8 cellular contexts compared by ENCODE assay signal in the genomic region with DNA sequence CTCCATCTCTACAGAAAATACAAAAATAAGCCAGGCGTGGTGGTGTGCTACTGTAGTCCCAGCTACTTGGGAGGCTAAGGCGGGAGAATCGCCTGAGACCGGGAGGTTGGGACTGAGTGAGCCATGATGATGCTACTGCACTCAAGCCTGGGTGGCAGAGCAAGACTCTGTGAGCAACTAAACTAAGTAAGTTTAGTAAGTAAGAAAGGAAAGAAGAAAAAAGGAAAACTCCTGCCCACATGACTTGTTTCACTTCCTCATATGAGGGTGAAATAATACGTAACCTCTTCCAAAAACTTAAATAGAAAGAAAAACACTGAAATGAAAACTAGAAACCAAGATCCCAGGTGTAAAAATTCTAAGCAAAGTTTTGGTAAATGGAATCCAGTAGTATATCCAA.
DNase-seq lines count a peak whose midpoint lies in the region; ATAC-seq and FAIRE-seq lines count a peak whose summit lies in the region.

No MANE protein-coding gene starts in this region.

- no peaks in the 10 kb centered on the region for H3K27me3 Mint-ChIP-seq in activated CD4-positive, alpha-beta T cell treated with anti-CD3 and anti-CD28 coated beads for 36 hours

- H3K4me1 ChIP-seq in trophoblast cell (ENCODE audit: control insufficient read depth in 1 of 2, insufficient read depth in 2 of 2, low read length in 2 of 2): peaks cover 5 to 8% of the 10 kb centered on the region in 2 experiments

- no peak overlapping the region for H4K91ac ChIP-seq in trophoblast cell (ENCODE audit: low read depth, low read length)

- peak overlapping the region; percentile 55 for H3K27ac Mint-ChIP-seq in activated CD4-positive, alpha-beta T cell treated with anti-CD3 and anti-CD28 coated beads for 36 hours

- H3K23ac ChIP-seq in trophoblast cell (ENCODE audit: low read length): no peak overlapping the region

- WGBS in trophoblast cell (ENCODE audit: extremely low coverage, insufficient coverage, insufficient read length): no CpG with 5 or more reads among the region's 5 CpGs

- H3K79me1 ChIP-seq in trophoblast cell (ENCODE audit: low read length): peaks cover 1% of the 10 kb centered on the region

- H2BK120ac ChIP-seq in trophoblast cell (ENCODE audit: insufficient read depth, low read length, poor library complexity): no peak overlapping the region

- H3K4ac ChIP-seq in trophoblast cell (ENCODE audit: low read depth, low read length): no peak overlapping the region

- no peak overlapping the region for H3K4me3 ChIP-seq in trophoblast cell (ENCODE audit: low read depth, low read length)

- H3K9me3 Mint-ChIP-seq in activated CD4-positive, alpha-beta T cell treated with anti-CD3 and anti-CD28 coated beads for 36 hours (ENCODE audit: low read depth): peaks cover 6% of the 10 kb centered on the region

- H3K14ac ChIP-seq in trophoblast cell (ENCODE audit: low read length): no peak overlapping the region

- H3K27ac ChIP-seq in trophoblast cell (ENCODE audit: low read depth, low read length): no peak overlapping the region

- H2BK12ac ChIP-seq in trophoblast cell (ENCODE audit: low read length): no peak overlapping the region

- peak overlapping the region; percentile 7 for H3K9ac ChIP-seq in trophoblast cell (ENCODE audit: low read length)

- no peak for DNase-seq in activated CD4-positive, alpha-beta T cell treated with anti-CD3 and anti-CD28 coated beads for 36 hours
- no peak for DNase-seq in activated CD4-positive, alpha-beta T cell treated with anti-CD3 and anti-CD28 coated beads for 48 hours
- peak; percentile 5 for DNase-seq in KBM-7
- DNase-seq in trophoblast cell: no peak
- DNase-seq in dedifferentiated amniotic fluid mesenchymal stem cell (ENCODE audit: extremely low spot score): no peak
- no peak for DNase-seq in SHP77 (lab: John Stamatoyannopoulos, UW)
- no peak for DNase-seq in urothelium cell line (ENCODE audit: low spot score)

- CTCF ChIA-PET in activated CD4-positive, alpha-beta T cell treated with anti-CD3 and anti-CD28 coated beads for 36 hours (lab: Charles Lee): no interaction called here

- H3K4me1 Mint-ChIP-seq in activated CD4-positive, alpha-beta T cell treated with anti-CD3 and anti-CD28 coated beads for 36 hours: peaks cover 48% of the 10 kb centered on the region

- POLR2A ChIA-PET in activated CD4-positive, alpha-beta T cell treated with anti-CD3 and anti-CD28 coated beads for 36 hours (lab: Charles Lee): no interaction called here

- peaks cover 67% of the 10 kb centered on the region for H3K36me3 Mint-ChIP-seq in activated CD4-positive, alpha-beta T cell treated with anti-CD3 and anti-CD28 coated beads for 36 hours (ENCODE audit: low read depth)

- H3K27me3 ChIP-seq in trophoblast cell (ENCODE audit: insufficient read depth, low read length): no peaks in the 10 kb centered on the region

- no peak overlapping the region for H3K4me2 ChIP-seq in trophoblast cell (ENCODE audit: low read length)

- in situ Hi-C loops in KBM-7 (cut with MboI; ENCODE audit: low pct_unique_long_range_greater_than_20kb, low sequenced_read_pairs): no loop called here

- no peaks in the 10 kb centered on the region for H3K79me2 ChIP-seq in trophoblast cell (ENCODE audit: control insufficient read depth, insufficient read depth, low read length, poor library complexity)

- no peak overlapping the region for H2BK5ac ChIP-seq in trophoblast cell (ENCODE audit: low read depth, low read length, poor library complexity)

- no peaks in the 10 kb centered on the region for H3K9me3 ChIP-seq in trophoblast cell (ENCODE audit: insufficient read depth, low read depth, low read length)

- FAIRE-seq in urothelium cell line (lab: Jason Lieb, UNC): no peak

- intact Hi-C loops in activated CD4-positive, alpha-beta T cell treated with anti-CD3 and anti-CD28 coated beads for 36 hours (cut with DNase I, micrococcal nuclease): no loop called here

- H4K8ac ChIP-seq in trophoblast cell (ENCODE audit: low read depth, low read length): no peak overlapping the region

- no peak overlapping the region for H2AFZ ChIP-seq in trophoblast cell (ENCODE audit: insufficient read depth, low read length, poor library complexity)

- H3K18ac ChIP-seq in trophoblast cell (ENCODE audit: low read length): no peak overlapping the region

- no peak overlapping the region for H3K4me3 Mint-ChIP-seq in activated CD4-positive, alpha-beta T cell treated with anti-CD3 and anti-CD28 coated beads for 36 hours

- peaks cover 7 to 11% of the 10 kb centered on the region in 2 experiments for H3K36me3 ChIP-seq in trophoblast cell (ENCODE audit: control insufficient read depth in 1 of 2, insufficient read depth in 2 of 2, low read length in 2 of 2)

- no peak overlapping the region for H2AK5ac ChIP-seq in trophoblast cell (ENCODE audit: low read length)

- ATAC-seq in activated CD4-positive, alpha-beta T cell treated with anti-CD3 and anti-CD28 coated beads for 36 hours: peak; percentile 58
- peak; percentile 89 for ATAC-seq in HG02588 (IDR thresholded peaks at IDR 0.05; ENCODE audit: unreplicated experiment)

- no peak overlapping the region for H4K12ac ChIP-seq in trophoblast cell (ENCODE audit: low read depth, low read length)
